12 cellular contexts compared by ENCODE assay signal in the genomic region with DNA sequence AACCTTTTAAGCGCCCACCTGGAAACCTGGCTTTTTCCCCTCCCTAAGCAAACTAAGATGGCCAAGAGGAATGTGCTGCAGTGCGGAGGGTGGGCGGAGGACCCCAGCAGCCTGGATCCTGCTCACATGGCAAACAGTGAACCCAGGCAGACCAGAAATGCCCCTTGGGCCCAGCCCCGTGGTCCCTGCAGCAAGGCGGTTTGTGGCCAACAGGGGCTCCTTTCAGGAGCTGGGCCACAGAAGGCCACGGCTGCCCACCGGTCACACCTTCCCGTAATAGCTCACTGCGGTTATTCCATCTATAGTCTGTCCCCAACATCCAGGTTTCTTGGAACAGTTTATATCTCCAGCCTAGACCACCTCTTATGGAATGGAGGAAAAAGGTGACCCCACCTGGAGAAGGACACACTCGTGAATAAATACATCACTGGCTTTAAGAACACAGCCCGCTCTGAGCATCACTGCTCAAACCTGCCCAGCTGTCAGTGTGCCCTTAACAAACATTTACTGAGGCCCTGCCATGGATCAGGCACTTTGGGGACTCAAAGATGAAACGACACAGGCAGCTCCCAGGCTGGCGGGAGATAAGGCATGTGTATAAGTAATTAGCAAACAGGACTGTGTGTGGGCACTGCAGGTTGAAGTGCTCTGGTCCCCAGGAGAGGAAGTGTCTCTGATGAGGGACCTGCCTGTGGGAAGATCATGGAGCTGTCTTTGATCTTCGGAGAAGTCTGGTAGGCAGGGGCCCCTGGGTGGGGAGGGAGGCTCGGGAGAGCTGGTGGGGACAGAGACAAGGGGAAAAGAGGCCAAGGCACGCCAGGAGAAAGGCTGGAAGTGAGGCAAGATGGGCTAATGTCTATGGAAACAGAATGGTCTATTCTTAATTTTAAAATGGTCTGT. TPM values are rescaled to one million over a fixed set of nuclear protein-coding genes. Genes with fewer than 3 reads are reported as not detected.
DNase-seq lines count a peak whose midpoint lies in the region; ATAC-seq and TF ChIP-seq lines count a peak whose summit lies in the region.
"Had no signal": no experiment of that assay in that cellular context is flagged by ENCODE, and none has a peak within 500 bp of the region (broad histone marks: within the 10 kb centered on the region; RNA-seq: fewer than 3 reads in every experiment).

No MANE protein-coding gene starts in this region.

- no peak overlapping the region for H3K14ac ChIP-seq in mesenchymal stem cell (ENCODE audit: low read length in 2 of 2)

- no peak overlapping the region for H4K91ac ChIP-seq in mesenchymal stem cell (ENCODE audit: low read length)

- intact Hi-C loops in Caco-2 (cut with micrococcal nuclease; ENCODE audit: unreplicated experiment), result loop anchor here (1.0 kb wide), 2 partner anchors 16 to 26 kb away; partner anchors contain the start of genes ATP5F1E and PRELID3B

- TF ChIP-seq CTCF in BE2C (IDR thresholded peaks at IDR 0.05; ENCODE audit: low read depth, low read length) (no peak), Caco-2 (IDR thresholded peaks at IDR 0.05; ENCODE audit: insufficient read depth in 1 of 2, low read depth in 1 of 2, low read length in 1 of 2, severe bottlenecking in 1 of 2, unreplicated experiment in 1 of 2) (no peak)

- no peaks in the 10 kb centered on the region for H3K9me3 ChIP-seq in BE2C
- H3K9me3 ChIP-seq in Caco-2, result no peaks in the 10 kb centered on the region
- no peaks in the 10 kb centered on the region for H3K9me3 ChIP-seq in mesenchymal stem cell (ENCODE audit: control insufficient read depth, low read length)
- H3K9me3 ChIP-seq: adrenal gland, vagina had no signal

- H3K4me3 Mint-ChIP-seq in Caco-2 (ENCODE audit: unreplicated experiment), result no peak overlapping the region
- H3K4me3 Mint-ChIP-seq in activated CD8-positive, alpha-beta T cell treated with anti-CD3 and anti-CD28 coated beads, Interleukin-2, amount 10 ng/mL, durations not matched to agents 7 days and 5 days, result no peak overlapping the region

- no peak overlapping the region for H2AFZ ChIP-seq in mesenchymal stem cell (ENCODE audit: low read depth, low read length)

- no peak overlapping the region for H3K4me3 ChIP-seq in BE2C (ENCODE audit: low read depth, low read length)
- no peak overlapping the region for H3K4me3 ChIP-seq in Caco-2 (ENCODE audit: low read depth, low read length)
- H3K4me3 ChIP-seq in mesenchymal stem cell (ENCODE audit: insufficient read depth in 1 of 2, low read depth in 1 of 2, low read length in 2 of 2), result no peak overlapping the region
- H3K4me3 ChIP-seq: adrenal gland, vagina had no signal

- no peak overlapping the region for H3K4ac ChIP-seq in mesenchymal stem cell (ENCODE audit: low read depth in 1 of 2, low read length in 2 of 2)

- H2AK5ac ChIP-seq in mesenchymal stem cell (ENCODE audit: low read length, severe bottlenecking), result peak overlapping the region; percentile 66

- H3K9ac ChIP-seq in mesenchymal stem cell (ENCODE audit: low read length), result no peak overlapping the region

- no peak overlapping the region for H2BK5ac ChIP-seq in mesenchymal stem cell (ENCODE audit: low read depth, low read length, poor library complexity, severe bottlenecking)

- H3K27ac Mint-ChIP-seq in Caco-2 (ENCODE audit: unreplicated experiment), result no peak overlapping the region
- peak overlapping the region; percentile 50 for H3K27ac Mint-ChIP-seq in activated CD8-positive, alpha-beta T cell treated with anti-CD3 and anti-CD28 coated beads, Interleukin-2, amount 10 ng/mL, durations not matched to agents 7 days and 5 days

- POLR2A ChIA-PET in Caco-2 (lab: Charles Lee), result interaction anchor here (1.0 to 4.0 kb wide), 2 partner anchors 16 to 32 kb away, joined by 3 to 19 read pairs; partner anchors contain the start of gene ATP5F1E
- POLR2A ChIA-PET in activated CD8-positive, alpha-beta T cell treated with anti-CD3 and anti-CD28 coated beads, Interleukin-2, amount 10 ng/mL, durations not matched to agents 7 days and 5 days (lab: Charles Lee), result interaction anchor here (0.6 to 0.9 kb wide), 2 partner anchors 10 to 15 kb away, joined by 3 to 4 read pairs; no protein-coding TSS in a partner anchor

- H3K27me3 Mint-ChIP-seq in Caco-2 (ENCODE audit: insufficient read depth, unreplicated experiment), result no peaks in the 10 kb centered on the region
- no peaks in the 10 kb centered on the region for H3K27me3 Mint-ChIP-seq in activated CD8-positive, alpha-beta T cell treated with anti-CD3 and anti-CD28 coated beads, Interleukin-2, amount 10 ng/mL, durations not matched to agents 7 days and 5 days (ENCODE audit: low read depth)

- no peak overlapping the region for H3K23ac ChIP-seq in mesenchymal stem cell (ENCODE audit: low read length in 2 of 2)

- H3K4me2 ChIP-seq in mesenchymal stem cell (ENCODE audit: low read length, poor library complexity, severe bottlenecking), result no peak overlapping the region

- H3K27me3 ChIP-seq in BE2C (no peaks in the 10 kb centered on the region), Caco-2 (replicated peaks; ENCODE audit: control insufficient read depth, insufficient read depth, low read length) (no peaks in the 10 kb centered on the region), mesenchymal stem cell (ENCODE audit: control insufficient read depth in 1 of 2, insufficient read depth in 1 of 2, low read length in 2 of 2) (no peaks in the 10 kb centered on the region)
- H3K27me3 ChIP-seq: adrenal gland, vagina had no signal

- H3K36me3 Mint-ChIP-seq in Caco-2 (ENCODE audit: insufficient read depth, unreplicated experiment), result peaks cover 6% of the 10 kb centered on the region
- H3K36me3 Mint-ChIP-seq in activated CD8-positive, alpha-beta T cell treated with anti-CD3 and anti-CD28 coated beads, Interleukin-2, amount 10 ng/mL, durations not matched to agents 7 days and 5 days (ENCODE audit: low read depth), result peaks cover 2% of the 10 kb centered on the region

- CTCF ChIA-PET in Caco-2 (lab: Charles Lee), result interaction anchor here (1.0 to 1.5 kb wide), 3 partner anchors 16 to 206 kb away, joined by 4 to 6 read pairs (median 4); partner anchors contain the start of gene ATP5F1E
- CTCF ChIA-PET in activated CD8-positive, alpha-beta T cell treated with anti-CD3 and anti-CD28 coated beads, Interleukin-2, amount 10 ng/mL, durations not matched to agents 7 days and 5 days (lab: Charles Lee), result interaction anchor here (1.5 kb wide), 1 partner anchor 206 kb away, joined by 3 read pairs; no protein-coding TSS in a partner anchor

- H2BK120ac ChIP-seq in mesenchymal stem cell (ENCODE audit: low read depth, low read length), result no peak overlapping the region

- no peaks in the 10 kb centered on the region for H3K9me3 Mint-ChIP-seq in Caco-2 (ENCODE audit: unreplicated experiment)
- H3K9me3 Mint-ChIP-seq in activated CD8-positive, alpha-beta T cell treated with anti-CD3 and anti-CD28 coated beads, Interleukin-2, amount 10 ng/mL, durations not matched to agents 7 days and 5 days (ENCODE audit: insufficient read depth), result no peaks in the 10 kb centered on the region

- H3K4me1 ChIP-seq in BE2C (peaks cover 10% of the 10 kb centered on the region), Caco-2 (peaks cover 17% of the 10 kb centered on the region), mesenchymal stem cell (ENCODE audit: control insufficient read depth, insufficient read depth, low read depth, low read length) (peaks cover 8% of the 10 kb centered on the region)

- H3K36me3 ChIP-seq in BE2C (no peaks in the 10 kb centered on the region; the same call in 1 of the 2 replicates), Caco-2 (ENCODE audit: control insufficient read depth, insufficient read depth, low read length) (no peaks in the 10 kb centered on the region), mesenchymal stem cell (ENCODE audit: control insufficient read depth in 1 of 2, insufficient read depth in 2 of 2, low read depth in 1 of 2, low read length in 2 of 2) (peaks cover 0 to 18% of the 10 kb centered on the region in 2 experiments)
- H3K36me3 ChIP-seq: adrenal gland, vagina had no signal

- H3K27ac ChIP-seq in mesenchymal stem cell (ENCODE audit: low read length, poor library complexity, severe bottlenecking), result no peak overlapping the region
- H3K27ac ChIP-seq: vagina had no signal

- H2BK15ac ChIP-seq in mesenchymal stem cell (ENCODE audit: low read depth, poor library complexity, severe bottlenecking), result no peak overlapping the region

- DNase-seq in BE2C (peak; percentile 55), Caco-2 (peak; percentile 69 to 82), mesenchymal stem cell (no peak), NCI-H2196 treated with DMSO at 0.1 percent for 48 hours (lab: John Stamatoyannopoulos, UW; ENCODE audit: unreplicated experiment) (no peak), UCSD-AML1 (lab: John Stamatoyannopoulos, UW; ENCODE audit: unreplicated experiment) (no peak)
- no peak for DNase-seq in activated CD8-positive, alpha-beta T cell treated with anti-CD3 and anti-CD28 coated beads, Interleukin-2, amount 10 ng/mL, durations not matched to agents 7 days and 5 days

- no peak overlapping the region for H3K18ac ChIP-seq in mesenchymal stem cell (ENCODE audit: low read depth in 1 of 2, low read length in 2 of 2)

- peaks cover 28% of the 10 kb centered on the region for H3K4me1 Mint-ChIP-seq in Caco-2 (ENCODE audit: low read depth, unreplicated experiment)
- H3K4me1 Mint-ChIP-seq in activated CD8-positive, alpha-beta T cell treated with anti-CD3 and anti-CD28 coated beads, Interleukin-2, amount 10 ng/mL, durations not matched to agents 7 days and 5 days (ENCODE audit: low read depth), result peaks cover 56% of the 10 kb centered on the region

- no TSS peak for BruUV-seq in Caco-2 (replicated peaks; lab: Mats Ljungman, UMichigan)

- H2BK12ac ChIP-seq in mesenchymal stem cell (ENCODE audit: low read length in 2 of 2), result no peak overlapping the region

- H4K8ac ChIP-seq in mesenchymal stem cell (ENCODE audit: low read length), result no peak overlapping the region

- peaks cover 9% of the 10 kb centered on the region for H3K79me1 ChIP-seq in mesenchymal stem cell (replicated peaks; ENCODE audit: low read length, poor library complexity, severe bottlenecking)

- ATAC-seq in activated CD8-positive, alpha-beta T cell treated with anti-CD3 and anti-CD28 coated beads, Interleukin-2, amount 10 ng/mL, durations not matched to agents 7 days and 5 days, result no peak
- no peak for ATAC-seq in GM21515 (IDR thresholded peaks at IDR 0.05; ENCODE audit: unreplicated experiment)

- 81% methylated on average over 16 of the region's 16 CpGs for WGBS in mesenchymal stem cell

RNA-seq across cellular contexts. Expression of gene TUBB1, which starts 3.2 kb away (rescaled TPM):
- polyA plus RNA-seq in BE2C (2012; ENCODE audit: insufficient read depth, insufficient read length, low read depth), result 0.36 TPM
- total RNA-seq in Caco-2 (2022), result 0.16 and 0.18 TPM in 2 replicates
- not detected for total RNA-seq in activated CD8-positive, alpha-beta T cell treated with anti-CD3 and anti-CD28 coated beads, Interleukin-2, amount 10 ng/mL, durations not matched to agents 7 days and 5 days
- not detected for polyA plus RNA-seq in mesenchymal stem cell (2013, experiment 1 of 2)
- not detected for polyA plus RNA-seq in mesenchymal stem cell (2013, experiment 2 of 2)
- total RNA-seq: activated CD8-positive, alpha-beta memory T cell treated with anti-CD3 and anti-CD28 coated beads for 36 hours; pulmonary artery endothelial cell; T-helper 2 cell treated with Interferon-gamma antibody and Interleukin-4, amounts not matched to agents 100 ng/mL and 5 ng/mL, for 36 hours; vagina had no signal

RNA-seq across cellular contexts. Expression of gene CTSZ, which starts 9.0 kb away (rescaled TPM):
- 2.2 TPM for polyA plus RNA-seq in BE2C (2012; ENCODE audit: insufficient read depth, insufficient read length, low read depth)
- 202 and 228 TPM in 2 replicates for total RNA-seq in Caco-2 (2022)
- 10 to 100 TPM; 42.4 to 44.0 TPM for total RNA-seq in activated CD8-positive, alpha-beta T cell treated with anti-CD3 and anti-CD28 coated beads, Interleukin-2, amount 10 ng/mL, durations not matched to agents 7 days and 5 days
- polyA plus RNA-seq in mesenchymal stem cell (2013, experiment 1 of 2), result 117 TPM
- polyA plus RNA-seq in mesenchymal stem cell (2013, experiment 2 of 2), result 116 TPM

RNA-seq across cellular contexts. Expression of gene ATP5F1E, which starts 16.1 kb away (rescaled TPM):
- 324 TPM for polyA plus RNA-seq in BE2C (2012; ENCODE audit: insufficient read depth, insufficient read length, low read depth)
- 181 and 186 TPM in 2 replicates for total RNA-seq in Caco-2 (2022)
- 10 to 100 TPM; 97.8 to 98.8 TPM for total RNA-seq in activated CD8-positive, alpha-beta T cell treated with anti-CD3 and anti-CD28 coated beads, Interleukin-2, amount 10 ng/mL, durations not matched to agents 7 days and 5 days
- polyA plus RNA-seq in mesenchymal stem cell (2013, experiment 1 of 2), result 110 TPM
- 119 TPM for polyA plus RNA-seq in mesenchymal stem cell (2013, experiment 2 of 2)

RNA-seq across cellular contexts. Expression of gene PRELID3B, which starts 26.5 kb away (rescaled TPM):
- 104 TPM for polyA plus RNA-seq in BE2C (2012; ENCODE audit: insufficient read depth, insufficient read length, low read depth)
- total RNA-seq in Caco-2 (2022), result 170 and 171 TPM in 2 replicates
- 10 to 100 TPM; 80.1 to 81.6 TPM for total RNA-seq in activated CD8-positive, alpha-beta T cell treated with anti-CD3 and anti-CD28 coated beads, Interleukin-2, amount 10 ng/mL, durations not matched to agents 7 days and 5 days
- polyA plus RNA-seq in mesenchymal stem cell (2013, experiment 1 of 2), result 16.4 TPM
- polyA plus RNA-seq in mesenchymal stem cell (2013, experiment 2 of 2), result 17.4 TPM

RNA-seq across cellular contexts. Expression of gene NELFCD, which starts 35.0 kb away (rescaled TPM):
- 199 TPM for polyA plus RNA-seq in BE2C (2012; ENCODE audit: insufficient read depth, insufficient read length, low read depth)
- 230 TPM in 2 replicates for total RNA-seq in Caco-2 (2022)
- total RNA-seq in activated CD8-positive, alpha-beta T cell treated with anti-CD3 and anti-CD28 coated beads, Interleukin-2, amount 10 ng/mL, durations not matched to agents 7 days and 5 days, result 10 to 100 TPM; 89.0 to 89.5 TPM
- 29.8 TPM for polyA plus RNA-seq in mesenchymal stem cell (2013, experiment 1 of 2)
- 30.4 TPM for polyA plus RNA-seq in mesenchymal stem cell (2013, experiment 2 of 2)

Comparison
In these comparisons a context has a peak if more than half of its experiments do, and no peak if none do; other contexts are left out.
1. DNase-seq: peak in BE2C (single experiment) and Caco-2 (2 of 2); none in activated CD8-positive, alpha-beta T cell treated with anti-CD3 and anti-CD28 coated beads, Interleukin-2, amount 10 ng/mL, durations not matched to agents 7 days and 5 days (single experiment), mesenchymal stem cell (single experiment), NCI-H2196 treated with DMSO at 0.1 percent for 48 hours (single experiment) and UCSD-AML1 (single experiment).